Comparison of ENCODE assay signal across 8 cellular contexts in the genomic region with DNA sequence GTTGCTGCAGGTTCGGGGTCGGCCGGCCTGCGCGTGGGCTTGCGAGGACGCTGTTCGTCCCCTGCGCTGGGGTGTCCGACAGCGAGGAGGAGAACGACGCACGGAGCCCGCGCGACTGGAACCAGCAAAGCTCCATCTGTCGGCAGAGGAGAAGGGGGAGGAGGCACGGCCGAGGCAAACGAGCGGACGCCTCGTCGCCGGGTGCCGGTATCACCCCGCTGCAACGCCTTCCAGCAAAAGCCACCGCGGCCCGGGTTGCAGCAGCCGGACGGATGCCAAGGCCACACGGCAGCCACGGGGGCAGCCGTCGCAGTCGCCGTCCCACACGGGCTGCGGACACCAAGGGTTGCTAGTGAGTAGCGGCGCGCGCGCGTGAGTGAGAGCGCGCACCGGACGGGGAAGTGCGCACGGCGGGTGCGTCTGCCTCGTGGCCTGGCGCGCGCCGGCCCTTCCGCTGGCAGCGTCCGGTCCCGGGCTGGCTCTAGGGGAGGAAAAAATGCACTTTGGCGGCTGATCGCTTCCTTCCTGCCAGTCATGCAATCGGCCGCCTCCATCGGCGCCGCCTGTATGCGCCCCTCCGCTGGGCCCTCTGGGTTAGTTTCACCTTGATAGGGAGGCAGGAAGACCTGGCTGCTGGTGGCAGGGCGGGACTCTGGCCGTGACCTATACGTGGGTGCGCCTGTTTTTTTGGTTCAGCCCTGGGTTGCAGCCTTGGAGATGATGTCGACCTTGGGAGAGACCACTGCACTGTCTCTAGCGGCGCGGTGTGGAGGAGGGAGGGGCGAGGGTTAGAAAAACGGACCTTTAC. TPM values are rescaled to one million over a fixed set of nuclear protein-coding genes. Genes with fewer than 3 reads are reported as not detected.
DNase-seq lines count a peak whose midpoint lies in the region; FAIRE-seq and TF ChIP-seq lines count a peak whose summit lies in the region.

No MANE protein-coding gene starts in this region.

- peak overlapping the region; percentile 93 for H3K4me3 Mint-ChIP-seq in nephron progenitor cell
- H3K4me3 Mint-ChIP-seq in stimulated activated naive CD8-positive, alpha-beta T cell treated with anti-CD3 and anti-CD28 coated beads, Interleukin-15, Interleukin-2, amounts not matched to agents 100 ng/mL and 50 ng/mL, for 24 hours, result peak overlapping the region; percentile 98

- peak overlapping the region; percentile 87 for H3K4me3 ChIP-seq in fibroblast of the aortic adventitia (ENCODE audit: low read depth, low read length)

- peaks cover 25% of the 10 kb centered on the region for H3K4me1 Mint-ChIP-seq in nephron progenitor cell
- peaks cover 65% of the 10 kb centered on the region for H3K4me1 Mint-ChIP-seq in stimulated activated naive CD8-positive, alpha-beta T cell treated with anti-CD3 and anti-CD28 coated beads, Interleukin-15, Interleukin-2, amounts not matched to agents 100 ng/mL and 50 ng/mL, for 24 hours (ENCODE audit: low read depth)

- no peak for FAIRE-seq in RCC 7860 (lab: Jason Lieb, UNC)

- DNase-seq in DMS114 treated with DMSO at 0.1 percent for 48 hours (lab: John Stamatoyannopoulos, UW; ENCODE audit: unreplicated experiment), result peak; percentile 42
- DNase-seq in GM20000 (ENCODE audit: low spot score), result peak; percentile 81
- peak; percentile 89 for DNase-seq in HT-29 (ENCODE audit: low spot score)
- peak; percentile 73 for DNase-seq in RCC 7860 (ENCODE audit: low spot score)
- DNase-seq in activated effector memory CD4-positive, alpha-beta T cell treated with Interleukin-2 at 50 U/mL for 16 hours, result peak; percentile 64
- peak; percentile 79 for DNase-seq in fibroblast of the aortic adventitia (ENCODE audit: low read depth)
- DNase-seq in nephron progenitor cell, result peak; percentile 78

- H3K36me3 Mint-ChIP-seq in nephron progenitor cell (ENCODE audit: low read depth), result no peaks in the 10 kb centered on the region
- peaks cover 28% of the 10 kb centered on the region for H3K36me3 Mint-ChIP-seq in stimulated activated naive CD8-positive, alpha-beta T cell treated with anti-CD3 and anti-CD28 coated beads, Interleukin-15, Interleukin-2, amounts not matched to agents 100 ng/mL and 50 ng/mL, for 24 hours (ENCODE audit: low read depth)

- TF ChIP-seq CTCF in GM20000 (IDR thresholded peaks at IDR 0.05; ENCODE audit: extremely low read depth, missing control alignments), result no peak
- TF ChIP-seq CTCF in fibroblast of the aortic adventitia (IDR thresholded peaks at IDR 0.05; ENCODE audit: insufficient read depth, low read length), result peak; percentile 31
- no peak for TF ChIP-seq CTCF in nephron progenitor cell (IDR thresholded peaks at IDR 0.05)

- H3K27me3 Mint-ChIP-seq in nephron progenitor cell (ENCODE audit: low read depth, poor library complexity), result peaks cover 72% of the 10 kb centered on the region
- H3K27me3 Mint-ChIP-seq in stimulated activated naive CD8-positive, alpha-beta T cell treated with anti-CD3 and anti-CD28 coated beads, Interleukin-15, Interleukin-2, amounts not matched to agents 100 ng/mL and 50 ng/mL, for 24 hours, result no peaks in the 10 kb centered on the region

- H3K9me3 Mint-ChIP-seq in nephron progenitor cell, result no peaks in the 10 kb centered on the region
- H3K9me3 Mint-ChIP-seq in stimulated activated naive CD8-positive, alpha-beta T cell treated with anti-CD3 and anti-CD28 coated beads, Interleukin-15, Interleukin-2, amounts not matched to agents 100 ng/mL and 50 ng/mL, for 24 hours, result no peaks in the 10 kb centered on the region

- no peak overlapping the region for H3K27ac Mint-ChIP-seq in nephron progenitor cell
- H3K27ac Mint-ChIP-seq in stimulated activated naive CD8-positive, alpha-beta T cell treated with anti-CD3 and anti-CD28 coated beads, Interleukin-15, Interleukin-2, amounts not matched to agents 100 ng/mL and 50 ng/mL, for 24 hours, result peak overlapping the region; percentile 96

RNA-seq across cellular contexts. Expression of a gene that starts 0.4 kb away (rescaled TPM):
- total RNA-seq in HT-29 (2014; rRNA removed; shearing (Covaris generic)), result 61.2 and 79.2 TPM in 2 replicates
- total RNA-seq in fibroblast of the aortic adventitia (ENCODE audit: low replicate concordance), result 35.3 and 50.0 TPM in 2 replicates

RNA-seq across cellular contexts. Expression of a gene that starts 28.8 kb away (rescaled TPM):
- 6.2 and 7.2 TPM in 2 replicates for total RNA-seq in HT-29 (2014; rRNA removed; shearing (Covaris generic))
- 0.09 and 0.33 TPM in 2 replicates for total RNA-seq in fibroblast of the aortic adventitia (ENCODE audit: low replicate concordance)

Comparison
In these comparisons a context has a peak if more than half of its experiments do, and no peak if none do; other contexts are left out.
1. Peak in every context shown above with its lines: DNase-seq and H3K4me3 ChIP-seq.